ENCODE assay signal across 1 cellular context in the genomic region with DNA sequence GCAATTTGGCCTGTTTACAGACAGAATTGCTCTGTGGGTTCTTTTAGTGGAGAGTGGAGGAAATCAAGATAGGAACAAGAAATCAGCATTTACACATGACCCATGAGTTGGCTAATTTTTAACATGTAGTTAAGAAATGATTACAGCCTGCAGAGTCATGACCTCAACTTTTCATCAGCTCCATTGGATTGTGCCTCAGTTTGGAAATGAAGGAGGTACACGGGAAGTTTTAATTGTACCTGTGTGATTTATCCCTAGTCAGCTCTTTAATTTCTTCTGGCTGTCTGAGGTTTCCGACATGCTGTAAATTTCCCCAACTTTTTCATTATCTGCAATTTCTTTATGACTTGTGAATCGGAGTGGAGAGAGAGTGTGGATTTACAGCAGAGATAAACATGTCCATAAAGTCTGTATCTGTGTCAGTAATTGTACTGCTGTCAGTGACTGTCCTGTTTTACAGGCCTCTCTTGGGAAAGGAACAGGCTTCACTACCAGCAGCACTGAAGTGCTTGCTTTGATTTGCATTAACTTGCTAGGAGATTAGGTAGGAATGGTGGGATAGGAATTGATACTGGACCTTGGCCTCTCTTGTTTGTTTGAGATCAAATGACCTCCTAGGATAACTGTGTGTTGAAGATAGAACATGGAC.
A peak's percentile ranks its signal among the peaks of the same experiment; 100 is the strongest.
TF ChIP-seq lines count a peak whose summit lies in the region.

No MANE protein-coding gene starts in this region.

TF ChIP-seq in liver, 16 proteins besides CTCF, POLR2A, EP300 and RAD21 (continued from another document):
- peak; percentile 12 for TF ChIP-seq ZBTB33 (IDR thresholded peaks at IDR 0.05)
- peak; percentile 19 for TF ChIP-seq TAF1 (conservative IDR thresholded peaks at IDR 0.05)
- peak; percentile 46 for TF ChIP-seq MAX (IDR thresholded peaks at IDR 0.05)
- peak; percentile 27 to 78 for TF ChIP-seq JUND (IDR thresholded peaks at IDR 0.05)
- TF ChIP-seq FOXA1 (IDR thresholded peaks at IDR 0.05), result no peak
- peak; percentile 50 for TF ChIP-seq FOXA2 (IDR thresholded peaks at IDR 0.05)
- peak; percentile 83 for TF ChIP-seq SP1 (IDR thresholded peaks at IDR 0.05)
- peak in 1 of 2 donors; percentile 32 for TF ChIP-seq GABPA (IDR thresholded peaks at IDR 0.05 in 1 of 2, conservative IDR thresholded peaks at IDR 0.05 in 1 of 2)
- peak; percentile 65 to 80 for TF ChIP-seq RXRA (IDR thresholded peaks at IDR 0.05)
- TF ChIP-seq EGR1 (IDR thresholded peaks at IDR 0.05; ENCODE audit: low read depth in 2 of 2), result peak in 1 of 2 donors; percentile 37
